22 cellular contexts compared by ENCODE assay signal in genomic region chr20:3390759-3391500, GRCh38. TPM values are rescaled to one million over a fixed set of nuclear protein-coding genes. Genes with fewer than 3 reads are reported as not detected.
A peak's percentile ranks its signal among the peaks of the same experiment; 100 is the strongest.
DNase-seq lines count a peak whose midpoint lies in the region; ATAC-seq and TF ChIP-seq lines count a peak whose summit lies in the region.
"Had no signal": no experiment of that assay in that cellular context is flagged by ENCODE, and none has a peak within 500 bp of the region (broad histone marks: within the 10 kb centered on the region; RNA-seq: fewer than 3 reads in every experiment).

No MANE protein-coding gene starts in this region.

- H3K36me3 ChIP-seq in right atrium auricular region (no peaks in the 10 kb centered on the region), heart left ventricle (no peaks in the 10 kb centered on the region), right lobe of liver (no peaks in the 10 kb centered on the region), suprapubic skin (no peaks in the 10 kb centered on the region)
- H3K36me3 ChIP-seq: colonic mucosa, HAP-1, neutrophil had no signal

- TF ChIP-seq CTCF in right atrium auricular region (IDR thresholded peaks at IDR 0.05) (no peak), heart left ventricle (IDR thresholded peaks at IDR 0.05) (no peak), right lobe of liver (IDR thresholded peaks at IDR 0.05) (no peak), suprapubic skin (IDR thresholded peaks at IDR 0.05) (no peak)

- H3K4me1 ChIP-seq in right atrium auricular region: peaks cover 0 to 17% of the 10 kb centered on the region in 2 donors
- H3K4me1 ChIP-seq in heart left ventricle: peaks cover 0 to 35% (median 18%) of the 10 kb centered on the region in 12 donors
- H3K4me1 ChIP-seq in right lobe of liver: peaks cover 0 to 15% (median 0%) of the 10 kb centered on the region in 4 donors
- peaks cover 7% of the 10 kb centered on the region for H3K4me1 ChIP-seq in suprapubic skin
- H3K4me1 ChIP-seq: BLaER1, colonic mucosa, HAP-1, SJSA1 had no signal

- intact Hi-C loops in Right ventricle myocardium superior (cut with DNase I): no loop called here
- intact Hi-C loops in heart left ventricle (cut with DNase I): no loop called here
- intact Hi-C loops in right lobe of liver (cut with DNase I): no loop called here

- H3K9me3 ChIP-seq in right atrium auricular region (peaks cover 0 to 5% of the 10 kb centered on the region in 2 donors), heart left ventricle (peaks cover 0 to 28% (median 5%) of the 10 kb centered on the region in 12 donors), right lobe of liver (no peaks in the 10 kb centered on the region), suprapubic skin (no peaks in the 10 kb centered on the region)
- H3K9me3 ChIP-seq: colonic mucosa, HAP-1, neutrophil, SJSA1 had no signal

- no peak overlapping the region for H3K27ac ChIP-seq in right atrium auricular region
- peak overlapping the region in 3 of 12 donors; percentile 16 to 28 (median 25) for H3K27ac ChIP-seq in heart left ventricle
- H3K27ac ChIP-seq in right lobe of liver: peak overlapping the region in 1 of 3 donors; percentile 41
- H3K27ac ChIP-seq in suprapubic skin: no peak overlapping the region
- H3K27ac ChIP-seq: BLaER1, colonic mucosa, neutrophil, SJSA1 had no signal

- TF ChIP-seq POLR2A in heart left ventricle (IDR thresholded peaks at IDR 0.05): no peak
- no peak for TF ChIP-seq POLR2A in right lobe of liver (IDR thresholded peaks at IDR 0.05)
- no peak for TF ChIP-seq POLR2A in suprapubic skin (IDR thresholded peaks at IDR 0.05)

- 72 to 81% (median 76%) methylated on average over 3 of the region's 3 CpGs for WGBS in heart left ventricle, 4 donors
- WGBS in right lobe of liver (ENCODE audit: insufficient coverage, low coverage, low lambda C conversion rate, missing lambda C conversion rate): 65% methylated on average over 3 of the region's 3 CpGs
- WGBS in suprapubic skin: 78% methylated on average over 3 of the region's 3 CpGs

- DNase-seq in Right ventricle myocardium superior: no peak
- DNase-seq in right atrium auricular region (ENCODE audit: low spot score): no peak
- DNase-seq in heart left ventricle: peak in 2 of 5 donors; percentile 27 to 34
- no peak for DNase-seq in right lobe of liver
- no peak for DNase-seq in NCI-H1417 treated with DMSO at 0.1 percent for 48 hours (lab: John Stamatoyannopoulos, UW)
- DNase-seq in suprapubic skin (ENCODE audit: low spot score in 2 of 2): no peak
- DNase-seq in stimulated activated CD4-positive, alpha-beta T cell treated with anti-CD3 and anti-CD28 coated beads, Interleukin-12 subunit alpha, Interleukin-12 subunit beta, amount 100 ng/mL, for 4 hours: no peak
- DNase-seq: activated T-cell treated with anti-CD3 and anti-CD28 coated beads, Interleukin-2, amount 50 U/mL, for 72 hours; colonic mucosa; GDM1; NCI-H1105; NCI-H526; stimulated activated CD4-positive, alpha-beta T cell treated with anti-CD3 and anti-CD28 coated beads, Interleukin-1b, Interleukin-23, amount 100 ng/mL, for 48 hours; stimulated activated naive CD8-positive, alpha-beta T cell treated with anti-CD3 and anti-CD28 coated beads, Interleukin-15, amount 100 ng/mL, for 72 hours; T-helper 2 cell had no signal

- ATAC-seq in Right ventricle myocardium superior (ENCODE audit: poor library complexity): peak; percentile 88
- ATAC-seq in heart left ventricle: peak; percentile 68 to 90 (median 88)
- peak; percentile 45 to 91 (median 49) for ATAC-seq in right lobe of liver
- no peak for ATAC-seq in GM21381 (IDR thresholded peaks at IDR 0.05; ENCODE audit: unreplicated experiment)
- ATAC-seq: activated naive CD4-positive, alpha-beta T cell treated with anti-CD3 and anti-CD28 coated beads, Interleukin-2, amount 50 U/mL, for 72 hours; activated T-cell treated with anti-CD3 and anti-CD28 coated beads, Interleukin-2, amount 50 U/mL, for 72 hours; sciatic nerve; stimulated activated naive CD8-positive, alpha-beta T cell treated with anti-CD3 and anti-CD28 coated beads, Interleukin-15, amount 100 ng/mL, for 72 hours had no signal

- no peaks in the 10 kb centered on the region for H3K27me3 ChIP-seq in right atrium auricular region
- H3K27me3 ChIP-seq in heart left ventricle: no peaks in the 10 kb centered on the region
- no peaks in the 10 kb centered on the region for H3K27me3 ChIP-seq in right lobe of liver
- H3K27me3 ChIP-seq in suprapubic skin: no peaks in the 10 kb centered on the region
- H3K27me3 ChIP-seq: BLaER1, colonic mucosa, neutrophil, SJSA1 had no signal

- H3K4me3 ChIP-seq in right atrium auricular region: no peak overlapping the region
- H3K4me3 ChIP-seq in heart left ventricle: no peak overlapping the region
- H3K4me3 ChIP-seq in right lobe of liver: no peak overlapping the region
- no peak overlapping the region for H3K4me3 ChIP-seq in suprapubic skin
- H3K4me3 ChIP-seq: BLaER1, colonic mucosa, HAP-1, SJSA1 had no signal

- TF ChIP-seq EP300 in suprapubic skin (IDR thresholded peaks at IDR 0.05): no peak

RNA-seq across cellular contexts. Expression of gene DNAAF9, which starts 16.5 kb away (rescaled TPM):
- total RNA-seq in Right ventricle myocardium superior (20.4 TPM), right atrium auricular region (10 to 100 TPM; 13.4 to 19.2 TPM), heart left ventricle (10 to 100 TPM; 16.8 to 33.9 (median 26.8) TPM), right lobe of liver (1 to 10 TPM; 2.5 to 4.9 (median 4.2) TPM), suprapubic skin (10 to 100 TPM in 2 of 4 donors, 1 to 10 TPM in 2; 8.0 to 20.9 (median 11.3) TPM)
- 10 to 100 TPM in 1 of 2 donors, 1 to 10 TPM in 1; 9.6 to 16.8 TPM for polyA plus RNA-seq in heart left ventricle
